ENCODE assay signal across 1 cellular context in the genomic region with DNA sequence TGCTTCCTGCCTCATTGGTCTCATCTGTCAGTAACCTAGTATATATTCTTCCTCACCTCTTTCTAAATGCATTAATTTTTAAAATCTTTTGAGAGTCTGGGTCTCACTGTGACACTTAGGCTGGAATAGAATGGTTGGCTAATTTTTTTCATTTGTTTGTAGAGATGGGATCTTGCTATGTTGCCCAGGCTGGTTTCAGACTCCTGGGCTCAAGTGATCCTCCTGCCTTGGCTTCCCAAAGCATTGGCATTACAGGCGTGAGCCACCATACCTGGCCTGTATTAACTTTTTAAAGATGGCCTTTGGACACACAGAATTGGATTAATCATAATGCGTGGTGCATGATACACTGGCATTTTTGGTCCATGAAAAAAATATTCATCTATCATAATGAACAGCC.
TF ChIP-seq lines count a peak whose summit lies in the region.

No MANE protein-coding gene starts in this region.

TF ChIP-seq in K562, 482 proteins besides CTCF, POLR2A, EP300 and RAD21:
- no peak for TF ChIP-seq ASH1L (IDR thresholded peaks at IDR 0.05; ENCODE audit: borderline replicate concordance, low read depth, partially characterized antibody)
- peak; percentile 10 for TF ChIP-seq RBM25 (IDR thresholded peaks at IDR 0.05; ENCODE audit: low read depth, low read length, severe bottlenecking)
